Comparison of ENCODE assay signal across 19 cellular contexts in genomic region chr14:99937475-99938244, GRCh38.
DNase-seq lines count a peak whose midpoint lies in the region; ATAC-seq and TF ChIP-seq lines count a peak whose summit lies in the region.
"Had no signal": no experiment of that assay in that cellular context is flagged by ENCODE, and none has a peak within 500 bp of the region (broad histone marks: within the 10 kb centered on the region; RNA-seq: fewer than 3 reads in every experiment).

No MANE protein-coding gene starts in this region.

- no peak overlapping the region for H2BK15ac ChIP-seq in mesendoderm (replicated peaks; ENCODE audit: low read depth)

- no peak overlapping the region for H3K23ac ChIP-seq in mesendoderm (ENCODE audit: low read length)

- H3K79me2 ChIP-seq in hepatocyte (no peaks in the 10 kb centered on the region), mesendoderm (ENCODE audit: control insufficient read depth, insufficient read depth, low read length) (no peaks in the 10 kb centered on the region)

- H3K9me3 ChIP-seq in BLaER1 treated with 17β-estradiol and CSF1 and Interleukin-3, amounts not matched to agents 10 nM and 100 nM (replicated peaks in 1 of 11) = no peaks in the 10 kb centered on the region
- H3K9me3 ChIP-seq in esophagus (ENCODE audit: control insufficient read depth in 2 of 2, insufficient read depth in 1 of 2, low read depth in 1 of 2, low read length in 1 of 2) (no peaks in the 10 kb centered on the region), hepatocyte (ENCODE audit: low read depth) (no peaks in the 10 kb centered on the region)
- H3K9me3 ChIP-seq: colonic mucosa, lower lobe of right lung, upper lobe of left lung had no signal

- peak overlapping the region in 5 of 10 experiments; percentile 3 to 30 (median 5); a peak in 5 of 20 replicates for H3K4me3 ChIP-seq in BLaER1 treated with 17β-estradiol and CSF1 and Interleukin-3, amounts not matched to agents 10 nM and 100 nM
- H3K4me3 ChIP-seq in esophagus (ENCODE audit: low read depth in 1 of 2, low read length in 2 of 2) (no peak overlapping the region), hepatocyte (no peak overlapping the region), mesendoderm (ENCODE audit: low read length) (no peak overlapping the region)
- H3K4me3 ChIP-seq: colonic mucosa, K562, lower lobe of right lung, smooth muscle cell, upper lobe of left lung had no signal

- DNase-seq in hepatocyte (ENCODE audit: low spot score) (no peak), mesendoderm (no peak), NCI-H526 treated with DMSO at 0.1 percent for 48 hours (lab: John Stamatoyannopoulos, UW) (no peak)
- DNase-seq: 8988T; activated naive CD4-positive, alpha-beta T cell treated with anti-CD3 and anti-CD28 coated beads, Interleukin-2, amount 50 U/mL, for 16 hours; C1 segment of cervical spinal cord; colonic mucosa; lower lobe of right lung; naive B cell; NCI-H1092; upper lobe of left lung had no signal

- H2BK5ac ChIP-seq in mesendoderm (ENCODE audit: low read length) = no peak overlapping the region

- H4K20me1 ChIP-seq in BLaER1 treated with 17β-estradiol and CSF1 and Interleukin-3, amounts not matched to agents 10 nM and 100 nM = peaks cover 0 to 47% (median 24%) of the 10 kb centered on the region in 11 experiments; a peak in 13 of 22 replicates
- H4K20me1 ChIP-seq in hepatocyte (ENCODE audit: insufficient read depth, poor library complexity, severe bottlenecking) = no peaks in the 10 kb centered on the region

- no peak overlapping the region for H2BK120ac ChIP-seq in mesendoderm (ENCODE audit: low read depth, low read length)

- ATAC-seq in GM21423 (IDR thresholded peaks at IDR 0.05; ENCODE audit: unreplicated experiment) (peak; percentile 25), HG02884 (IDR thresholded peaks at IDR 0.05; ENCODE audit: unreplicated experiment) (peak; percentile 30), GM18873 (IDR thresholded peaks at IDR 0.05; ENCODE audit: low FRiP score, unreplicated experiment) (no peak)

- peaks cover 13 to 41% (median 35%) of the 10 kb centered on the region in 10 experiments for H3K4me1 ChIP-seq in BLaER1 treated with 17β-estradiol and CSF1 and Interleukin-3, amounts not matched to agents 10 nM and 100 nM
- H3K4me1 ChIP-seq in esophagus (ENCODE audit: control insufficient read depth in 2 of 2, insufficient read depth in 2 of 2, low read length in 1 of 2) (peaks cover 4 to 8% of the 10 kb centered on the region in 2 donors), hepatocyte (ENCODE audit: insufficient read depth) (no peaks in the 10 kb centered on the region), mesendoderm (ENCODE audit: control insufficient read depth, low read depth, low read length) (no peaks in the 10 kb centered on the region)
- H3K4me1 ChIP-seq: colonic mucosa, lower lobe of right lung, upper lobe of left lung had no signal

- H3K9me2 ChIP-seq in hepatocyte (replicated peaks; ENCODE audit: insufficient read depth) = no peaks in the 10 kb centered on the region

- no peak for TF ChIP-seq CTCF in hepatocyte (IDR thresholded peaks at IDR 0.05; ENCODE audit: poor library complexity)

- no peaks in the 10 kb centered on the region for H3K79me1 ChIP-seq in mesendoderm (ENCODE audit: low read length)

- no peak overlapping the region for H3K27ac ChIP-seq in BLaER1 treated with 17β-estradiol and CSF1 and Interleukin-3, amounts not matched to agents 10 nM and 100 nM
- H3K27ac ChIP-seq in esophagus (ENCODE audit: low read depth in 2 of 2, low read length in 1 of 2) (peak overlapping the region; percentile 88 to 93), hepatocyte (no peak overlapping the region), mesendoderm (ENCODE audit: low read depth, low read length) (no peak overlapping the region)
- H3K27ac ChIP-seq: colonic mucosa, HL-60, lower lobe of right lung, upper lobe of left lung had no signal

- no peak overlapping the region for H3K56ac ChIP-seq in mesendoderm (ENCODE audit: low read length)

- no peak overlapping the region for H4K8ac ChIP-seq in mesendoderm (ENCODE audit: low read depth, low read length)

- H3K18ac ChIP-seq in mesendoderm (ENCODE audit: low read length) = no peak overlapping the region

- no peak overlapping the region for H2AK5ac ChIP-seq in mesendoderm (ENCODE audit: low read length)

- WGBS in esophagus, 2 donors = 51 to 57% methylated on average over 14 of the region's 14 CpGs
- WGBS in hepatocyte (ENCODE audit: low lambda C conversion rate, missing lambda C conversion rate) = 85% methylated on average over 11 of the region's 14 CpGs
- no CpG with 5 or more reads among the region's 14 CpGs for WGBS in mesendoderm (ENCODE audit: extremely low coverage, insufficient coverage, low lambda C conversion rate)

- peaks cover 60 to 96% (median 81%) of the 10 kb centered on the region in 11 experiments for H3K27me3 ChIP-seq in BLaER1 treated with 17β-estradiol and CSF1 and Interleukin-3, amounts not matched to agents 10 nM and 100 nM
- H3K27me3 ChIP-seq in esophagus (ENCODE audit: control insufficient read depth in 1 of 2, insufficient read depth in 2 of 2, low read length in 2 of 2) (no peaks in the 10 kb centered on the region), hepatocyte (no peaks in the 10 kb centered on the region), mesendoderm (ENCODE audit: insufficient read depth, low read length, poor library complexity) (no peaks in the 10 kb centered on the region)
- H3K27me3 ChIP-seq: colonic mucosa, upper lobe of left lung had no signal

- H3K9ac ChIP-seq in BLaER1 treated with 17β-estradiol and CSF1 and Interleukin-3, amounts not matched to agents 10 nM and 100 nM = peak overlapping the region in 1 of 11 experiments; percentile 33; a peak in 2 of 22 replicates
- no peak overlapping the region for H3K9ac ChIP-seq in mesendoderm (ENCODE audit: low read length)

- H3K36me3 ChIP-seq in BLaER1 treated with 17β-estradiol and CSF1 and Interleukin-3, amounts not matched to agents 10 nM and 100 nM = no peaks in the 10 kb centered on the region
- H3K36me3 ChIP-seq in esophagus (ENCODE audit: control insufficient read depth in 2 of 2, insufficient read depth in 2 of 2, low read length in 1 of 2) (peaks cover 0 to 4% of the 10 kb centered on the region in 2 donors), hepatocyte (replicated peaks; ENCODE audit: insufficient read depth, low read depth) (no peaks in the 10 kb centered on the region), mesendoderm (ENCODE audit: control insufficient read depth, insufficient read depth, low read length) (no peaks in the 10 kb centered on the region)
- H3K36me3 ChIP-seq: colonic mucosa had no signal

- peak overlapping the region; percentile 52 to 91 (median 80) for H3K4me2 ChIP-seq in BLaER1 treated with 17β-estradiol and CSF1 and Interleukin-3, amounts not matched to agents 10 nM and 100 nM
- H3K4me2 ChIP-seq in hepatocyte = no peak overlapping the region
- no peak overlapping the region for H3K4me2 ChIP-seq in mesendoderm (ENCODE audit: low read length)
- H3K4me2 ChIP-seq: smooth muscle cell had no signal

- no peak overlapping the region for H4K5ac ChIP-seq in mesendoderm (ENCODE audit: low read length)

- no peak overlapping the region for H3K4ac ChIP-seq in mesendoderm (ENCODE audit: low read depth, low read length)

- no peak overlapping the region for H2AFZ ChIP-seq in hepatocyte

Comparison
In these comparisons a context has a peak if more than half of its experiments do, and no peak if none do; other contexts are left out.
1. H3K27ac ChIP-seq: peak in esophagus (2 of 2); none in BLaER1 treated with 17β-estradiol and CSF1 and Interleukin-3, amounts not matched to agents 10 nM and 100 nM (0 of 11), hepatocyte (single experiment) and mesendoderm (single experiment).
2. H3K4me2 ChIP-seq: peak in BLaER1 treated with 17β-estradiol and CSF1 and Interleukin-3, amounts not matched to agents 10 nM and 100 nM (11 of 11); none in hepatocyte (single experiment) and mesendoderm (single experiment).